Comparison of ENCODE assay signal across 8 cellular contexts in the genomic region with DNA sequence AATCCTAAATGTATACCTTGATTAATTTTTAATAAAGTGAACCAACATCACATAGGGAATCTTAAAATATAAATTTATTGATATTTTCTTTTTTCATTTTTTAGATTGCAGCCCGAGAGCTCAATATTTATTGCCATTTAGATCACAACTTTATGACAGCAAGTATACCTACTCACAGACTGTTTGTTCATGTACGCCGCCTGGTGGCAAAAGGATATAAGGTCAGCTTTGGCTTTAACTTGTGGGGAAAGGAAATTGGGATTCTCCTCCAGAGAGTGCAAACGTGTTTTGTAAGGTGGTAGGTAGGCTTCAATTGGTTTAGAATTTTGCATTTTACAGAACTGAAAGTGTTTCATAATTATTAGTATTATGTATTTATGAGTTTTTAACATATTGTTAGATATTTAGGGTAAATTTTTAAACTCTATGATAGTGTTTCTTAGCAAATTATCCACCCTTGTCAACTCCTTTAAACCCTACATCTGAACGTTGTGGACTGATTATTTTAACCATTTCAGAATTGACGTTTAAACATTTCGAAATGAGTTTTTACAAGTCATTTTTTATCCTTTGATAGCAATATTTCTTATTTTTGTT. TPM values are rescaled to one million over a fixed set of nuclear protein-coding genes. Genes with fewer than 3 reads are reported as not detected.
DNase-seq lines count a peak whose midpoint lies in the region; ATAC-seq and TF ChIP-seq lines count a peak whose summit lies in the region.

No MANE protein-coding gene starts in this region.

- H3K9me3 ChIP-seq in MM.1S (replicated peaks; ENCODE audit: insufficient read depth, low read length) (no peaks in the 10 kb centered on the region), psoas muscle (no peaks in the 10 kb centered on the region)

- H3K4me2 ChIP-seq in MM.1S (ENCODE audit: low read depth, low read length) = no peak overlapping the region

- H3K79me2 ChIP-seq in MM.1S (ENCODE audit: low read length) = peaks cover 5% of the 10 kb centered on the region; the same call in 1 of the 2 replicates

- H3K4me3 Mint-ChIP-seq in activated naive CD8-positive, alpha-beta T cell treated with anti-CD3 and anti-CD28 coated beads for 36 hours = no peak overlapping the region

- H3K4me1 ChIP-seq in MM.1S (ENCODE audit: low read length) (no peaks in the 10 kb centered on the region), psoas muscle (no peaks in the 10 kb centered on the region)

- H3K27me3 Mint-ChIP-seq in activated naive CD8-positive, alpha-beta T cell treated with anti-CD3 and anti-CD28 coated beads for 36 hours = no peaks in the 10 kb centered on the region

- H3K4me1 Mint-ChIP-seq in activated naive CD8-positive, alpha-beta T cell treated with anti-CD3 and anti-CD28 coated beads for 36 hours = no peaks in the 10 kb centered on the region

- H3F3A ChIP-seq in MM.1S (ENCODE audit: insufficient read depth, low read length) = peaks cover 4% of the 10 kb centered on the region; the same call in 1 of the 2 replicates

- DNase-seq in Right ventricle myocardium inferior (ENCODE audit: missing footprints) = peak; percentile 73
- no peak for DNase-seq in cardiac septum (ENCODE audit: low spot score)
- DNase-seq in MM.1S = peak; percentile 72
- peak; percentile 73 for DNase-seq in SKM-1 treated with dmso at 0.1 percent for 144 hours (lab: John Stamatoyannopoulos, UW; ENCODE audit: unreplicated experiment)
- DNase-seq in activated naive CD8-positive, alpha-beta T cell treated with anti-CD3 and anti-CD28 coated beads for 36 hours = peak; percentile 51
- peak in 41 of 42 donors; percentile 30 to 91 (median 78) for DNase-seq in head of caudate nucleus
- peak; percentile 53 to 66 for DNase-seq in psoas muscle

- intact Hi-C loops in Right ventricle myocardium inferior (cut with DNase I) = loop anchor here (2.0 kb wide), 1 partner anchor 183 kb away; a partner anchor contains a TSS
- intact Hi-C loops in cardiac septum (cut with DNase I) = loop anchor here (5.0 kb wide), 1 partner anchor 185 kb away; a partner anchor contains a TSS
- intact Hi-C loops in head of caudate nucleus (cut with DNase I) = loop anchor here (5.0 kb wide), 1 partner anchor 580 kb away; no protein-coding TSS in a partner anchor
- intact Hi-C loops in psoas muscle (cut with DNase I) = loop anchor here in 1 of 2 donors (5.0 kb wide), 2 partner anchors 185 to 625 kb away; a partner anchor contains a TSS

- peaks cover 22% of the 10 kb centered on the region for H3K36me3 Mint-ChIP-seq in activated naive CD8-positive, alpha-beta T cell treated with anti-CD3 and anti-CD28 coated beads for 36 hours

- H4K20me1 ChIP-seq in MM.1S (ENCODE audit: insufficient read depth, low read length) = no peaks in the 10 kb centered on the region

- ATAC-seq in Right ventricle myocardium inferior = peak; percentile 68
- peak in 3 of 4 donors; percentile 61 to 80 (median 70) for ATAC-seq in psoas muscle
- ATAC-seq in GM21528 (IDR thresholded peaks at IDR 0.05; ENCODE audit: low FRiP score, unreplicated experiment) = no peak

- H3K27ac Mint-ChIP-seq in activated naive CD8-positive, alpha-beta T cell treated with anti-CD3 and anti-CD28 coated beads for 36 hours = no peak overlapping the region

- no peaks in the 10 kb centered on the region for H3K9me3 Mint-ChIP-seq in activated naive CD8-positive, alpha-beta T cell treated with anti-CD3 and anti-CD28 coated beads for 36 hours

- H3K9me2 ChIP-seq in MM.1S (replicated peaks; ENCODE audit: insufficient read depth, low read length) = no peaks in the 10 kb centered on the region

- H3K27ac ChIP-seq in MM.1S (ENCODE audit: low read length) (no peak overlapping the region), psoas muscle (no peak overlapping the region)

- no peak overlapping the region for H3K9ac ChIP-seq in MM.1S (ENCODE audit: low read length)

- no peak overlapping the region for H2AFZ ChIP-seq in MM.1S (ENCODE audit: low read length)

- H3K36me3 ChIP-seq in MM.1S (replicated peaks; ENCODE audit: insufficient read depth, low read length) (no peaks in the 10 kb centered on the region; the same call in 1 of the 2 replicates), psoas muscle (ENCODE audit: insufficient read depth in 1 of 2, low read depth in 1 of 2) (peaks cover 3 to 70% of the 10 kb centered on the region in 2 donors)

- WGBS in psoas muscle, 3 donors = 34 to 42% (median 36%) methylated on average over 7 of the region's 7 CpGs

- no peak overlapping the region for H3K4me3 ChIP-seq in MM.1S (ENCODE audit: low read length)
- no peak overlapping the region for H3K4me3 ChIP-seq in psoas muscle

- peak; percentile 65 for TF ChIP-seq CTCF in MM.1S (IDR thresholded peaks at IDR 0.05; ENCODE audit: low read length)
- peak; percentile 71 for TF ChIP-seq CTCF in psoas muscle (IDR thresholded peaks at IDR 0.05)

- H3K27me3 ChIP-seq in MM.1S (replicated peaks; ENCODE audit: insufficient read depth, low read length) (no peaks in the 10 kb centered on the region), psoas muscle (ENCODE audit: insufficient read depth in 3 of 3, low read length in 2 of 3) (no peaks in the 10 kb centered on the region)

RNA-seq across cellular contexts. Expression of a gene that starts 17.5 kb away (rescaled TPM):
- 11.1 TPM for total RNA-seq in Right ventricle myocardium inferior
- 9.2 TPM for total RNA-seq in cardiac septum
- total RNA-seq in activated naive CD8-positive, alpha-beta T cell treated with anti-CD3 and anti-CD28 coated beads for 36 hours = 100 to 1,000 TPM; 110 to 112 TPM
- total RNA-seq in psoas muscle = 10 to 100 TPM in 3 of 4 donors, 1 to 10 TPM in 1; 4.4 to 13.2 (median 12.0) TPM
- 10 to 100 TPM in 1 of 3 donors, 1 to 10 TPM in 2; 5.2 to 26.3 (median 6.0) TPM for polyA plus RNA-seq in psoas muscle

RNA-seq across cellular contexts. Expression of a gene that starts 17.8 kb away (rescaled TPM):
- 10.4 TPM for total RNA-seq in Right ventricle myocardium inferior
- 9.4 TPM for total RNA-seq in cardiac septum
- 10 to 100 TPM; 22.6 to 22.9 TPM for total RNA-seq in activated naive CD8-positive, alpha-beta T cell treated with anti-CD3 and anti-CD28 coated beads for 36 hours
- total RNA-seq in psoas muscle = 10 to 100 TPM in 3 of 4 donors, 1 to 10 TPM in 1; 5.2 to 12.6 (median 10.7) TPM
- polyA plus RNA-seq in psoas muscle = 1 to 10 TPM; 2.8 to 5.8 (median 3.9) TPM
